9 cellular contexts compared by ENCODE assay signal in the genomic region with DNA sequence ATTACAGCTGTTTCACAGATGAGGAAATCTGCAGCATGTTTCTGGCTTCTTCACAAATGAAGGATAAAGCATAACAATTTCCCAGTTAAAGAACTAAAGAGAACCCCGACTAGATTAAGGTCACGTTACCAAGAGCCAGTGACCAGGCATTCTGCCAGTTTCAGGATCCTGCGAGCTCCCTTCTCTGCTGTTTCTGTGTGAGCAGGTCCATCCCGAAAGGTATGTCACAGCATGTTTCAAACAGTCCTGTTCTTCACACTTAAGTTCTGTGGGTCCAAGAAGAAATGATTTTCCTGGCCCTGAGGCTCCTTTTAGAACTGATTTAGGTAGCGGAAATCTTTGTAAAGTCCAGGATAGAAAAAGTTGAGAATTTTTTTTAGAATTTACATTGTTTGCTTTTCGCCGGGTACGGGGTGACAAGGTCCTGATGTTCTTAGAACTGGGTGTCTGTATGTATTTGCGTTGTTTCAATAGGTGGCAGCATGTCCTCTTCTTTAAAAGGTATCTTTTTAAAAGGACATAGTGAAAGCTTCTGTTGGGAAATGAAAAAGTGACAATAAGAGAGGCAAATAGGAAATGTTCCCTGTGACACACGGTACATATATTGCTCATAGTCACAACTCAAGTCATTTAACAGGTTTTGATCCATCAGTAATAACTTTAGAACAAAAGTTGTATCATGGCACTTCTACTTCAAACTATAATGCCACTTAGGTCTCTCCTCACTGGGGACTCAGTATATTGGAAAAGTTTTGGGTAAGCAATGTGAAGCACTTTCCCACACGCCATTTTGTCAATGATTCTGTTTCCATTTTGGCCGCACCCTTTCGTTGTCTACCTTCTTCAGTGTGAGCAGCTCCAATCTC. TPM values are rescaled to one million over a fixed set of nuclear protein-coding genes. Genes with fewer than 3 reads are reported as not detected.
DNase-seq lines count a peak whose midpoint lies in the region; TF ChIP-seq lines count a peak whose summit lies in the region.
"Had no signal": no experiment of that assay in that cellular context is flagged by ENCODE, and none has a peak within 500 bp of the region (broad histone marks: within the 10 kb centered on the region; RNA-seq: fewer than 3 reads in every experiment).

No MANE protein-coding gene starts in this region.

- intact Hi-C loops in PC-9 (cut with micrococcal nuclease; ENCODE audit: unreplicated experiment) (loop anchor here (2.0 to 5.0 kb wide), 4 partner anchors 114 to 1660 kb away; partner anchors contain the start of gene NUDT6), prostate gland (cut with DNase I) (loop anchor here (5.0 kb wide), 2 partner anchors 115 to 325 kb away; no protein-coding TSS in a partner anchor)

- no TSS peak for BruUV-seq in PC-9 (replicated peaks; lab: Mats Ljungman, UMichigan)

- no peak for TF ChIP-seq CTCF in HEK293 (tag by site-specific recombination; IDR thresholded peaks at IDR 0.05)
- TF ChIP-seq CTCF in PC-9 (conservative IDR thresholded peaks at IDR 0.05), result peak; percentile 64
- TF ChIP-seq CTCF in epithelial cell of proximal tubule (conservative IDR thresholded peaks at IDR 0.05; ENCODE audit: low read depth, low read length), result peak; percentile 69
- TF ChIP-seq CTCF in prostate gland (IDR thresholded peaks at IDR 0.05), result peak in 3 of 4 experiments; percentile 25 to 47 (median 41)

- H3K4me2 ChIP-seq in PC-9, result peak overlapping the region; percentile 62
- H3K4me2 ChIP-seq: BLaER1 treated with 17β-estradiol and CSF1 and Interleukin-3, amounts not matched to agents 10 nM and 100 nM had no signal

- WGBS in prostate gland, result 28% methylated on average over 13 of the region's 13 CpGs

- no peaks in the 10 kb centered on the region for H3K9me3 ChIP-seq in HEK293 (ENCODE audit: control insufficient read depth, insufficient read depth, low read depth, low read length)
- no peaks in the 10 kb centered on the region for H3K9me3 ChIP-seq in PC-9 (ENCODE audit: insufficient read depth, low read depth)
- H3K9me3 ChIP-seq in prostate gland, result no peaks in the 10 kb centered on the region
- H3K9me3 ChIP-seq: BLaER1 treated with 17β-estradiol and CSF1 and Interleukin-3, amounts not matched to agents 10 nM and 100 nM had no signal

- H3K36me3 ChIP-seq in HEK293 (ENCODE audit: control insufficient read depth in 2 of 2, insufficient read depth in 1 of 2, low read length in 2 of 2), result no peaks in the 10 kb centered on the region
- H3K36me3 ChIP-seq in PC-9 (ENCODE audit: low read depth), result no peaks in the 10 kb centered on the region
- H3K36me3 ChIP-seq in prostate gland, result no peaks in the 10 kb centered on the region
- H3K36me3 ChIP-seq: BLaER1 treated with 17β-estradiol and CSF1 and Interleukin-3, amounts not matched to agents 10 nM and 100 nM had no signal

- peak overlapping the region; percentile 59 for H2AFZ ChIP-seq in PC-9

- H3K4me1 ChIP-seq in HEK293 (ENCODE audit: control insufficient read depth, insufficient read depth, low read length) (no peaks in the 10 kb centered on the region; the same call in 1 of the 2 replicates), PC-9 (replicated peaks; ENCODE audit: insufficient read depth) (no peaks in the 10 kb centered on the region), prostate gland (replicated peaks) (no peaks in the 10 kb centered on the region)
- H3K4me1 ChIP-seq: BLaER1 treated with 17β-estradiol and CSF1 and Interleukin-3, amounts not matched to agents 10 nM and 100 nM had no signal

- no peaks in the 10 kb centered on the region for H3K79me2 ChIP-seq in PC-9 (ENCODE audit: low read depth)

- DNase-seq in NCI-H1092 treated with DMSO at 0.1 percent for 48 hours (lab: John Stamatoyannopoulos, UW) (peak; percentile 21), NCI-H1092 (lab: John Stamatoyannopoulos, UW) (no peak), PC-9 (peak in 1 of 2 experiments; percentile 6), epithelial cell of proximal tubule (ENCODE audit: low read depth) (peak; percentile 29), prostate gland (ENCODE audit: low spot score) (peak; percentile 8), NCI-H187 treated with DMSO at 0.1 percent for 48 hours (lab: John Stamatoyannopoulos, UW) (no peak), NCI-H446 (lab: John Stamatoyannopoulos, UW) (no peak)

- H3K9me2 ChIP-seq in PC-9 (ENCODE audit: insufficient read depth), result no peaks in the 10 kb centered on the region

- 0 out of 2 replicates have a peak, but pooled peaks cover 6% of the 10 kb centered on the region for H3K27me3 ChIP-seq in PC-9 (ENCODE audit: insufficient read depth, low read depth)
- H3K27me3 ChIP-seq in prostate gland (replicated peaks; ENCODE audit: insufficient read depth), result no peaks in the 10 kb centered on the region
- H3K27me3 ChIP-seq: BLaER1 treated with 17β-estradiol and CSF1 and Interleukin-3, amounts not matched to agents 10 nM and 100 nM had no signal

- no peaks in the 10 kb centered on the region for H3F3A ChIP-seq in PC-9 (ENCODE audit: insufficient read depth, low read depth)

- POLR2A ChIA-PET in HEK293 (lab: Yijun Ruan, JAX), result no interaction called here
- POLR2A ChIA-PET in PC-9 (lab: Charles Lee; ENCODE audit: unreplicated experiment), result no interaction called here

- H3K27ac ChIP-seq in HEK293 (ENCODE audit: extremely low read depth, low read depth, low read length) (no peak overlapping the region), PC-9 (no peak overlapping the region), prostate gland (no peak overlapping the region)
- H3K27ac ChIP-seq: BLaER1 treated with 17β-estradiol and CSF1 and Interleukin-3, amounts not matched to agents 10 nM and 100 nM had no signal

- no peak for TF ChIP-seq POLR2A in prostate gland (IDR thresholded peaks at IDR 0.05)

- H3K4me3 ChIP-seq in HEK293 (ENCODE audit: low read depth, low read length), result no peak overlapping the region
- no peak overlapping the region for H3K4me3 ChIP-seq in PC-9
- H3K4me3 ChIP-seq in epithelial cell of proximal tubule (ENCODE audit: low read depth, low read length), result peak overlapping the region; percentile 3
- no peak overlapping the region for H3K4me3 ChIP-seq in prostate gland
- H3K4me3 ChIP-seq: BLaER1 treated with 17β-estradiol and CSF1 and Interleukin-3, amounts not matched to agents 10 nM and 100 nM had no signal

- H4K20me1 ChIP-seq in PC-9 (ENCODE audit: insufficient read depth), result no peaks in the 10 kb centered on the region
- H4K20me1 ChIP-seq: BLaER1 treated with 17β-estradiol and CSF1 and Interleukin-3, amounts not matched to agents 10 nM and 100 nM had no signal

- CTCF ChIA-PET in HEK293 (lab: Yijun Ruan, JAX), result interaction anchor here (0.5 to 1.9 kb wide), 20 partner anchors 9 to 871 kb away, joined by 3 to 8 read pairs (median 4); no protein-coding TSS in a partner anchor
- CTCF ChIA-PET in PC-9 (lab: Charles Lee), result interaction anchor here (0.6 to 2.4 kb wide), 4 partner anchors 49 to 328 kb away, joined by 3 to 16 read pairs (median 4); no protein-coding TSS in a partner anchor

TF ChIP-seq in HEK293, 187 proteins besides CTCF, POLR2A, EP300 and RAD21 (continues in another document):
- TF ChIP-seq ZXDB (tag by site-specific recombination; IDR thresholded peaks at IDR 0.05) (no peak), ZNF335 (tag by site-specific recombination; conservative IDR thresholded peaks at IDR 0.05) (0 out of 2 replicates have a peak, but pooled peaks have one; percentile 27), ZNF654 (tag by site-specific recombination; IDR thresholded peaks at IDR 0.05; ENCODE audit: low read depth) (peak; percentile 54), ZNF791 (tag by site-specific recombination; IDR thresholded peaks at IDR 0.05) (no peak), YY1 (tag by site-specific recombination; IDR thresholded peaks at IDR 0.05) (no peak), ZNF24 (tag by site-specific recombination; IDR thresholded peaks at IDR 0.05) (no peak), ZNF596 (tag by site-specific recombination; IDR thresholded peaks at IDR 0.05) (no peak)
- TF ChIP-seq, protein P1, sequence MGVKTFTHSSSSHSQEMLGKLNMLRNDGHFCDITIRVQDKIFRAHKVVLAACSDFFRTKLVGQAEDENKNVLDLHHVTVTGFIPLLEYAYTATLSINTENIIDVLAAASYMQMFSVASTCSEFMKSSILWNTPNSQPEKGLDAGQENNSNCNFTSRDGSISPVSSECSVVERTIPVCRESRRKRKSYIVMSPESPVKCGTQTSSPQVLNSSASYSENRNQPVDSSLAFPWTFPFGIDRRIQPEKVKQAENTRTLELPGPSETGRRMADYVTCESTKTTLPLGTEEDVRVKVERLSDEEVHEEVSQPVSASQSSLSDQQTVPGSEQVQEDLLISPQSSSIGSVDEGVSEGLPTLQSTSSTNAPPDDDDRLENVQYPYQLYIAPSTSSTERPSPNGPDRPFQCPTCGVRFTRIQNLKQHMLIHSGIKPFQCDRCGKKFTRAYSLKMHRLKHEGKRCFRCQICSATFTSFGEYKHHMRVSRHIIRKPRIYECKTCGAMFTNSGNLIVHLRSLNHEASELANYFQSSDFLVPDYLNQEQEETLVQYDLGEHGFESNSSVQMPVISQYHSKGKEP (tag by site-specific recombination; IDR thresholded peaks at IDR 0.05), result no peak
- TF ChIP-seq, protein P2, sequence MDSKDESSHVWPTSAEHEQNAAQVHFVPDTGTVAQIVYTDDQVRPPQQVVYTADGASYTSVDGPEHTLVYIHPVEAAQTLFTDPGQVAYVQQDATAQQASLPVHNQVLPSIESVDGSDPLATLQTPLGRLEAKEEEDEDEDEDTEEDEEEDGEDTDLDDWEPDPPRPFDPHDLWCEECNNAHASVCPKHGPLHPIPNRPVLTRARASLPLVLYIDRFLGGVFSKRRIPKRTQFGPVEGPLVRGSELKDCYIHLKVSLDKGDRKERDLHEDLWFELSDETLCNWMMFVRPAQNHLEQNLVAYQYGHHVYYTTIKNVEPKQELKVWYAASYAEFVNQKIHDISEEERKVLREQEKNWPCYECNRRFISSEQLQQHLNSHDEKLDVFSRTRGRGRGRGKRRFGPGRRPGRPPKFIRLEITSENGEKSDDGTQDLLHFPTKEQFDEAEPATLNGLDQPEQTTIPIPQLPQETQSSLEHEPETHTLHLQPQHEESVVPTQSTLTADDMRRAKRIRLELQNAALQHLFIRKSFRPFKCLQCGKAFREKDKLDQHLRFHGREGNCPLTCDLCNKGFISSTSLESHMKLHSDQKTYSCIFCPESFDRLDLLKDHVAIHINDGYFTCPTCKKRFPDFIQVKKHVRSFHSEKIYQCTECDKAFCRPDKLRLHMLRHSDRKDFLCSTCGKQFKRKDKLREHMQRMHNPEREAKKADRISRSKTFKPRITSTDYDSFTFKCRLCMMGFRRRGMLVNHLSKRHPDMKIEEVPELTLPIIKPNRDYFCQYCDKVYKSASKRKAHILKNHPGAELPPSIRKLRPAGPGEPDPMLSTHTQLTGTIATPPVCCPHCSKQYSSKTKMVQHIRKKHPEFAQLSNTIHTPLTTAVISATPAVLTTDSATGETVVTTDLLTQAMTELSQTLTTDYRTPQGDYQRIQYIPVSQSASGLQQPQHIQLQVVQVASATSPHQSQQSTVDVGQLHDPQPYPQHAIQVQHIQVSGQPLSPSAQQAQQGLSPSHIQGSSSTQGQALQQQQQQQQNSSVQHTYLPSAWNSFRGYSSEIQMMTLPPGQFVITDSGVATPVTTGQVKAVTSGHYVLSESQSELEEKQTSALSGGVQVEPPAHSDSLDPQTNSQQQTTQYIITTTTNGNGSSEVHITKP (tag by site-specific recombination; IDR thresholded peaks at IDR 0.05), result 0 out of 2 replicates have a peak, but pooled peaks have one; percentile 16

RNA-seq across cellular contexts. Expression of gene IL21, which starts 18.4 kb away (rescaled TPM):
- not detected in 2 replicates for total RNA-seq in PC-9 (2021)
- total RNA-seq in epithelial cell of proximal tubule, result not detected in 2 replicates
- not detected for total RNA-seq in prostate gland

Comparison
In these comparisons a context has a peak if more than half of its experiments do, and no peak if none do; other contexts are left out.
1. DNase-seq: peak in NCI-H1092 treated with DMSO at 0.1 percent for 48 hours (single experiment), epithelial cell of proximal tubule (single experiment) and prostate gland (single experiment); none in NCI-H1092 (single experiment), NCI-H187 treated with DMSO at 0.1 percent for 48 hours (single experiment) and NCI-H446 (0 of 2).